Comparison of ENCODE assay signal across 2 cellular contexts in genomic region chr20:62305149-62305764, GRCh38.
TF ChIP-seq lines count a peak whose summit lies in the region.

No MANE protein-coding gene starts in this region.

TF ChIP-seq in HCT116, 20 proteins besides CTCF, POLR2A, EP300 and RAD21:
- TF ChIP-seq SIN3A (IDR thresholded peaks at IDR 0.05; ENCODE audit: low read depth) (no peak), POLR2AphosphoS5 (IDR thresholded peaks at IDR 0.05; ENCODE audit: low read depth, low read length) (no peak; the same call in 1 of the 2 replicates), JUND (IDR thresholded peaks at IDR 0.05) (no peak)

TF ChIP-seq in H1, 55 proteins besides CTCF, POLR2A, EP300 and RAD21:
- no peak for TF ChIP-seq ATF2 (IDR thresholded peaks at IDR 0.05; ENCODE audit: low read length)
- TF ChIP-seq CEBPB (IDR thresholded peaks at IDR 0.05; ENCODE audit: low read depth, low read length) = no peak
- TF ChIP-seq POLR2AphosphoS5 (IDR thresholded peaks at IDR 0.05; ENCODE audit: low read depth, low read length) = peak; percentile 14
TF ChIP-seq in H1: peak in this region for 1.
